ENCODE assay signal across 10 cellular contexts in the genomic region with DNA sequence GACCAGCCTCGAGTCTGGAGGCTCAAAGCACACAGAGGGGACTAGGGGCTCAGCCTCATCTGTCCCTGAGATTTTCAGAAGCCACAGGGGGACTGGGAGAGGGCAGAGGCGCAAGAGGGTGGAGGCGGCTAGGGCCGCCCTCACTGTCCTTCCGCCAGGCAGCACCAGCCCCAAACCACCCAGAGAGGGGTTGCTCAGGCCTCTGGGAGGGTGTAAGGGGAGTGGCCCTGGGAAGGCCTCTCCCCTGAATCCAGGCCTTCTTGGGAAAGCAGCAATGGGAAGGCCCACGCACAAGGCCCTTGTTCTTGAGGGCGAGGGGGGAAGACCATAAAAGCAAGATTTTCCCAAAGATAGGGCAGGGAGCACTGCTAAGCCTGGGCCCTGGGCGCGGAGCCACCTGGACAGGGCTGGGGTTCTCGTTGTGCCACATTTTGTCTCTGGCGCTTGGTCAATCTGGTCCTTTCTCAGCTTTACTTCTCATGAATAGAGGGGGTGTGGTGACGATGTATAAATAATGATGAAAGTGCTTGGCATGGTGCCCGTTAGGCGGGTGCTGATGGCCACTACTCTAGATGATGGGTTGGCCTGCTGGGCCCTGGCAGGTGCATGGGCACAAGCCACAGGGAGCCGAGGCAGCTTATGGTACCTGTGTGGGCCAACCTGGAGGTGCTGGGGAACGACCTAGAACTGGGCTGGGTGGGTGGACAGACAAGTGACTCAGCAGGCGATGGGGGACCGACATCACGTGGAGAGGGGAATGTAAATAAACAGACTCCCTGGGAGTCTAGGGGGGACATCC. TPM values are rescaled to one million over a fixed set of nuclear protein-coding genes. Genes with fewer than 3 reads are reported as not detected.
DNase-seq lines count a peak whose midpoint lies in the region; ATAC-seq, FAIRE-seq and TF ChIP-seq lines count a peak whose summit lies in the region.
"Had no signal": no experiment of that assay in that cellular context is flagged by ENCODE, and none has a peak within 500 bp of the region (broad histone marks: within the 10 kb centered on the region; RNA-seq: fewer than 3 reads in every experiment).

No MANE protein-coding gene starts in this region.

- H3K27ac Mint-ChIP-seq in activated naive CD4-positive, alpha-beta T cell treated with anti-CD3 and anti-CD28 coated beads, Interleukin-2, amount 10 ng/mL, durations not matched to agents 7 days and 5 days: no peak overlapping the region

- RAD21 ChIA-PET in GM12878 (lab: Charles Lee; ENCODE audit: unreplicated experiment): interaction anchor here (0.6 to 1.8 kb wide), 6 partner anchors 18 to 437 kb away, joined by 3 to 8 read pairs (median 4); a partner anchor contains a TSS

- in situ Hi-C loops in GM12878 (cut with MboI): no loop called here

- TF ChIP-seq POLR2A in GM12878 (IDR thresholded peaks at IDR 0.05; ENCODE audit: low read depth, low read length): 0 out of 2 replicates have a peak, but pooled peaks have one; percentile 17

- BruUV-seq in GM12878 (replicated peaks; lab: Mats Ljungman, UMichigan): TSS peak; percentile 37

- SMC1A ChIA-PET in GM12878 (lab: Charles Lee; ENCODE audit: uncharacterized antibody, unreplicated experiment): interaction anchor here (1.3 to 2.0 kb wide), 2 partner anchors 19 to 437 kb away, joined by 3 to 7 read pairs; a partner anchor contains a TSS

- no peak for FAIRE-seq in GM12878 (lab: Jason Lieb, UNC)

- TF ChIP-seq EP300 in GM12878 (IDR thresholded peaks at IDR 0.05; ENCODE audit: borderline replicate concordance in 1 of 2, control insufficient read depth in 1 of 2, low read depth in 2 of 2, low read length in 2 of 2): no peak

- H3K14ac ChIP-seq in neuronal stem cell (ENCODE audit: low read length): no peak overlapping the region

- peaks cover 24% of the 10 kb centered on the region for H3K79me2 ChIP-seq in GM12878 (ENCODE audit: control insufficient read depth, insufficient read depth, low read length)

- DNase-seq in ELR (ENCODE audit: low read depth) (peak; percentile 40), NCI-H2029 treated with DMSO at 0.1 percent for 48 hours (lab: John Stamatoyannopoulos, UW) (peak; percentile 76), GM12878 (ENCODE audit: low read depth, low spot score) (no peak), neuronal stem cell (ENCODE audit: low spot score) (no peak), HCEC 1CT (no peak)
- DNase-seq in activated naive CD4-positive, alpha-beta T cell treated with anti-CD3 and anti-CD28 coated beads, Interleukin-2, amount 10 ng/mL, durations not matched to agents 7 days and 5 days: no peak

- peak overlapping the region; percentile 3 for H2BK15ac ChIP-seq in neuronal stem cell (ENCODE audit: low read length)

- TF ChIP-seq CTCF in GM12878 (IDR thresholded peaks at IDR 0.05 in 2 of 3, conservative IDR thresholded peaks at IDR 0.05 in 1 of 3; ENCODE audit: control insufficient read depth in 2 of 3, extremely low read depth in 1 of 3, insufficient read depth in 1 of 3, low read depth in 3 of 3, low read length in 3 of 3): no peak

- peaks cover 55% of the 10 kb centered on the region for H3K4me1 Mint-ChIP-seq in activated naive CD4-positive, alpha-beta T cell treated with anti-CD3 and anti-CD28 coated beads, Interleukin-2, amount 10 ng/mL, durations not matched to agents 7 days and 5 days

- no peak overlapping the region for H3K18ac ChIP-seq in neuronal stem cell (ENCODE audit: low read length)

- no peak overlapping the region for H2BK12ac ChIP-seq in neuronal stem cell (ENCODE audit: low read length)

- H3K4me2 ChIP-seq in GM12878 (ENCODE audit: control insufficient read depth, insufficient read depth) (0 out of 2 replicates have a peak overlapping the region, but pooled peaks have one; percentile 1), neuronal stem cell (ENCODE audit: insufficient read depth, low read length, poor library complexity, severe bottlenecking) (no peak overlapping the region)

- H2AFZ ChIP-seq in GM12878 (ENCODE audit: control insufficient read depth, low read depth, low read length) (no peak overlapping the region), neuronal stem cell (ENCODE audit: low read length) (peak overlapping the region; percentile 89)

- H4K8ac ChIP-seq in neuronal stem cell (ENCODE audit: low read depth, low read length): no peak overlapping the region

- H3K4ac ChIP-seq in neuronal stem cell (ENCODE audit: low read length): no peak overlapping the region

- POLR2A ChIA-PET in GM12878 (lab: Charles Lee): interaction anchor here (1.2 kb wide), 1 partner anchor 13 kb away, joined by 8 read pairs; no protein-coding TSS in a partner anchor

- no peak overlapping the region for H3K9ac ChIP-seq in GM12878 (ENCODE audit: control insufficient read depth, insufficient read depth, low read length)
- peak overlapping the region; percentile 21 for H3K9ac ChIP-seq in neuronal stem cell (ENCODE audit: low read depth, low read length, poor library complexity)

- peaks cover 3% of the 10 kb centered on the region for H3K79me1 ChIP-seq in neuronal stem cell (ENCODE audit: low read depth, low read length)

- no peak overlapping the region for H4K91ac ChIP-seq in neuronal stem cell (ENCODE audit: low read depth, low read length, poor library complexity)

- no peak overlapping the region for H2BK120ac ChIP-seq in neuronal stem cell (ENCODE audit: low read depth, low read length)

- intact Hi-C loops in GM12878 (cut with micrococcal nuclease; ENCODE audit: unreplicated experiment): loop anchor here (5.0 kb wide), 1 partner anchor 437 kb away; a partner anchor contains a TSS

- H3K9me3 Mint-ChIP-seq in activated naive CD4-positive, alpha-beta T cell treated with anti-CD3 and anti-CD28 coated beads, Interleukin-2, amount 10 ng/mL, durations not matched to agents 7 days and 5 days: no peaks in the 10 kb centered on the region
- H3K9me3 Mint-ChIP-seq: activated T-helper 17 cell treated with anti-CD3 and anti-CD28 coated beads, Interleukin-2, amount 50 U/mL, for 72 hours had no signal

- H3K23ac ChIP-seq in neuronal stem cell (ENCODE audit: low read depth, low read length, poor library complexity): peak overlapping the region; percentile 8

- H3K4me1 ChIP-seq in GM12878 (ENCODE audit: control insufficient read depth, insufficient read depth, low read length) (peaks cover 19% of the 10 kb centered on the region), neuronal stem cell (ENCODE audit: control insufficient read depth in 2 of 2, insufficient read depth in 1 of 2, low read depth in 1 of 2, low read length in 2 of 2) (peaks cover 4 to 6% of the 10 kb centered on the region in 2 donors)

- no peak for TF ChIP-seq RAD21 in GM12878 (IDR thresholded peaks at IDR 0.05; ENCODE audit: insufficient read depth, low read depth, low read length)

- H3K4me3 Mint-ChIP-seq in activated naive CD4-positive, alpha-beta T cell treated with anti-CD3 and anti-CD28 coated beads, Interleukin-2, amount 10 ng/mL, durations not matched to agents 7 days and 5 days: no peak overlapping the region

- H3K36me3 ChIP-seq in GM12878 (ENCODE audit: control insufficient read depth in 2 of 2, insufficient read depth in 2 of 2, low read length in 1 of 2) (peaks cover 8 to 15% of the 10 kb centered on the region in 2 experiments; a peak in 3 of 4 replicates), neuronal stem cell (replicated peaks in 1 of 2; ENCODE audit: control insufficient read depth in 2 of 2, insufficient read depth in 2 of 2, low read length in 2 of 2) (peaks cover 2 to 4% of the 10 kb centered on the region in 2 donors)
- H3K36me3 ChIP-seq: HAP-1 had no signal

- peaks cover 16% of the 10 kb centered on the region for H3K36me3 Mint-ChIP-seq in activated naive CD4-positive, alpha-beta T cell treated with anti-CD3 and anti-CD28 coated beads, Interleukin-2, amount 10 ng/mL, durations not matched to agents 7 days and 5 days

- H3K27me3 Mint-ChIP-seq in activated naive CD4-positive, alpha-beta T cell treated with anti-CD3 and anti-CD28 coated beads, Interleukin-2, amount 10 ng/mL, durations not matched to agents 7 days and 5 days: peaks cover 13% of the 10 kb centered on the region
- H3K27me3 Mint-ChIP-seq: activated T-helper 17 cell treated with anti-CD3 and anti-CD28 coated beads, Interleukin-2, amount 50 U/mL, for 72 hours had no signal

- H3K9me3 ChIP-seq in GM12878 (replicated peaks; ENCODE audit: control insufficient read depth, insufficient read depth, low read length) (no peaks in the 10 kb centered on the region), neuronal stem cell (replicated peaks in 1 of 2; ENCODE audit: control insufficient read depth in 2 of 2, insufficient read depth in 1 of 2, low read depth in 1 of 2, low read length in 2 of 2) (no peaks in the 10 kb centered on the region)
- H3K9me3 ChIP-seq: HAP-1 had no signal

- WGBS in GM12878 (ENCODE audit: insufficient coverage, insufficient replicate concordance, low lambda C conversion rate, missing lambda C conversion rate): 65% methylated on average over 18 of the region's 19 CpGs
- no CpG with 5 or more reads among the region's 19 CpGs for WGBS in neuronal stem cell (ENCODE audit: extremely low coverage in 2 of 2, insufficient read length in 2 of 2, insufficient replicate concordance in 1 of 2), 2 donors

- CTCF ChIA-PET in GM12878 (lab: Yijun Ruan, JAX): interaction anchor here (0.6 to 3.2 kb wide), 16 partner anchors 16 to 437 kb away, joined by 3 to 12 read pairs (median 4); a partner anchor contains a TSS
- CTCF ChIA-PET in activated naive CD4-positive, alpha-beta T cell treated with anti-CD3 and anti-CD28 coated beads, Interleukin-2, amount 10 ng/mL, durations not matched to agents 7 days and 5 days (lab: Charles Lee): interaction anchor here (0.9 to 2.8 kb wide), 11 partner anchors 8 to 533 kb away, joined by 3 to 17 read pairs (median 4); a partner anchor contains a TSS

- H4K20me1 ChIP-seq in GM12878 (ENCODE audit: control insufficient read depth, insufficient read depth): no peaks in the 10 kb centered on the region

- no peak overlapping the region for H2BK5ac ChIP-seq in neuronal stem cell (ENCODE audit: low read length)

- no peak for ATAC-seq in GM12878
- ATAC-seq in HG03460 (IDR thresholded peaks at IDR 0.05; ENCODE audit: unreplicated experiment): no peak

- H2AK5ac ChIP-seq in neuronal stem cell (ENCODE audit: low read depth, low read length): peak overlapping the region; percentile 26

- H3K27me3 ChIP-seq in GM12878 (replicated peaks in 1 of 2; ENCODE audit: control insufficient read depth in 2 of 2, insufficient read depth in 2 of 2, low read length in 1 of 2): no peaks in the 10 kb centered on the region
- H3K27me3 ChIP-seq in neuronal stem cell (ENCODE audit: control insufficient read depth in 3 of 3, insufficient read depth in 3 of 3, low read depth in 1 of 3, low read length in 3 of 3): peaks cover 0 to 12% (median 0%) of the 10 kb centered on the region in 3 experiments

- H3K27ac ChIP-seq in GM12878 (ENCODE audit: control insufficient read depth, insufficient read depth) (no peak overlapping the region; the same call in 1 of the 2 replicates), neuronal stem cell (replicated peaks; ENCODE audit: low read length) (no peak overlapping the region)

- no peak overlapping the region for H3K4me3 ChIP-seq in GM12878
- H3K4me3 ChIP-seq in neuronal stem cell (ENCODE audit: low read length in 2 of 2): no peak overlapping the region

RNA-seq across cellular contexts. Expression of a gene that starts 4.8 kb away (rescaled TPM):
- total RNA-seq in GM12878 (2013; cell fraction: nucleolus; rRNA removed): 118 and 125 TPM in 2 replicates
- 20.2 and 23.9 TPM in 2 replicates for total RNA-seq in GM12878 (2014; rRNA removed)
- 7.3 and 9.1 TPM in 2 replicates for total RNA-seq in GM12878 (2014; rRNA removed; fragmentation: Illumina TruSeq; extraction: Trizol)
- total RNA-seq in GM12878 (2021): 42.1 and 42.7 TPM in 2 replicates
- 26.5 TPM for polyA plus RNA-seq in GM12878 (2011; ENCODE audit: low read depth)
- 14.1 and 28.4 TPM in 2 replicates for polyA plus RNA-seq in GM12878 (2011; rRNA removed)
- polyA plus RNA-seq in GM12878 (2011; cell fraction: cytosol; rRNA removed): 45.8 and 64.7 TPM in 2 replicates
- 503 and 608 TPM in 2 replicates for polyA plus RNA-seq in GM12878 (2011; cell fraction: nucleus; rRNA removed)
- 51.9 and 72.0 TPM in 2 replicates for polyA plus RNA-seq in GM12878 (2012)
- polyA plus RNA-seq in GM12878 (2014; fragmentation: Illumina TruSeq; extraction: Trizol): 4.7 and 16.3 TPM in 2 replicates
- 1 to 10 TPM; 1.3 to 3.5 TPM for polyA plus RNA-seq in GM12878 (2014; fragmentation: Nextera tagmentation; extraction: Ambion mirVana)
- polyA plus RNA-seq in GM12878 (2014; rRNA removed): 51.4 and 52.0 TPM in 2 replicates
- 10 to 100 TPM; 16.1 to 19.5 TPM for polyA plus RNA-seq in GM12878 (2016; fragmentation: Nextera tagmentation; extraction: Ambion mirVana)
- 4.3 and 15.1 TPM in 2 replicates for polyA minus RNA-seq in GM12878 (2011; rRNA and poly(A)+ RNA removed)
- polyA minus RNA-seq in GM12878 (2011; cell fraction: cytosol; rRNA and poly(A)+ RNA removed): 12.4 and 12.9 TPM in 2 replicates
- polyA minus RNA-seq in GM12878 (2011; cell fraction: nucleus; rRNA and poly(A)+ RNA removed): 18.6 and 20.6 TPM in 2 replicates
- polyA plus RNA-seq in neuronal stem cell (2013, experiment 1 of 2): 6.5 TPM
- polyA plus RNA-seq in neuronal stem cell (2013, experiment 2 of 2): 5.8 TPM
- total RNA-seq: SK-MEL-5 had no signal

RNA-seq across cellular contexts. Expression of a gene that starts 4.9 kb away (rescaled TPM):
- 16.9 and 19.5 TPM in 2 replicates for total RNA-seq in GM12878 (2013; cell fraction: nucleolus; rRNA removed)
- total RNA-seq in GM12878 (2014; rRNA removed): 11.2 and 12.1 TPM in 2 replicates
- 5.2 and 5.6 TPM in 2 replicates for total RNA-seq in GM12878 (2014; rRNA removed; fragmentation: Illumina TruSeq; extraction: Trizol)
- total RNA-seq in GM12878 (2021): 21.2 and 23.9 TPM in 2 replicates
- 4.3 TPM for polyA plus RNA-seq in GM12878 (2011; ENCODE audit: low read depth)
- polyA plus RNA-seq in GM12878 (2011; rRNA removed): 1.8 and 2.8 TPM in 2 replicates
- polyA plus RNA-seq in GM12878 (2011; cell fraction: cytosol; rRNA removed): 4.7 and 6.6 TPM in 2 replicates
- 39.6 and 50.7 TPM in 2 replicates for polyA plus RNA-seq in GM12878 (2011; cell fraction: nucleus; rRNA removed)
- 11.0 and 14.2 TPM in 2 replicates for polyA plus RNA-seq in GM12878 (2012)
- 2.0 and 5.1 TPM in 2 replicates for polyA plus RNA-seq in GM12878 (2014; fragmentation: Illumina TruSeq; extraction: Trizol)
- polyA plus RNA-seq in GM12878 (2014; fragmentation: Nextera tagmentation; extraction: Ambion mirVana): under 1 TPM; 0.06 to 0.09 TPM
- 12.2 and 15.2 TPM in 2 replicates for polyA plus RNA-seq in GM12878 (2014; rRNA removed)
- 1 to 10 TPM; 1.1 to 1.6 TPM for polyA plus RNA-seq in GM12878 (2016; fragmentation: Nextera tagmentation; extraction: Ambion mirVana)
- 1.8 and 4.2 TPM in 2 replicates for polyA minus RNA-seq in GM12878 (2011; rRNA and poly(A)+ RNA removed)
- polyA minus RNA-seq in GM12878 (2011; cell fraction: cytosol; rRNA and poly(A)+ RNA removed): 2.4 and 2.7 TPM in 2 replicates
- 4.0 and 6.9 TPM in 2 replicates for polyA minus RNA-seq in GM12878 (2011; cell fraction: nucleus; rRNA and poly(A)+ RNA removed)
- polyA plus RNA-seq in neuronal stem cell (2013, experiment 1 of 2): 7.8 TPM
- polyA plus RNA-seq in neuronal stem cell (2013, experiment 2 of 2): 7.3 TPM

RNA-seq across cellular contexts. Expression of a gene that starts 6.3 kb away (rescaled TPM):
- 134 and 156 TPM in 2 replicates for total RNA-seq in GM12878 (2013; cell fraction: nucleolus; rRNA removed)
- total RNA-seq in GM12878 (2014; rRNA removed): 57.6 and 62.5 TPM in 2 replicates
- 66.1 and 72.2 TPM in 2 replicates for total RNA-seq in GM12878 (2014; rRNA removed; fragmentation: Illumina TruSeq; extraction: Trizol)
- 100 and 102 TPM in 2 replicates for total RNA-seq in GM12878 (2021)
- 52.6 TPM for polyA plus RNA-seq in GM12878 (2011; ENCODE audit: low read depth)
- 33.4 and 52.7 TPM in 2 replicates for polyA plus RNA-seq in GM12878 (2011; rRNA removed)
- 56.1 and 59.7 TPM in 2 replicates for polyA plus RNA-seq in GM12878 (2011; cell fraction: cytosol; rRNA removed)
- polyA plus RNA-seq in GM12878 (2011; cell fraction: nucleus; rRNA removed): 68.3 and 113 TPM in 2 replicates
- polyA plus RNA-seq in GM12878 (2012): 74.7 and 84.6 TPM in 2 replicates
- 53.4 and 73.9 TPM in 2 replicates for polyA plus RNA-seq in GM12878 (2014; fragmentation: Illumina TruSeq; extraction: Trizol)
- 10 to 100 TPM in 1 of 2 experiments, 1 to 10 TPM in 1; 5.0 to 10.7 TPM for polyA plus RNA-seq in GM12878 (2014; fragmentation: Nextera tagmentation; extraction: Ambion mirVana)
- 70.4 and 71.9 TPM in 2 replicates for polyA plus RNA-seq in GM12878 (2014; rRNA removed)
- 100 to 1,000 TPM in 1 of 2 experiments, 10 to 100 TPM in 1; 97.9 to 102 TPM for polyA plus RNA-seq in GM12878 (2016; fragmentation: Nextera tagmentation; extraction: Ambion mirVana)
- 56.6 and 60.4 TPM in 2 replicates for polyA minus RNA-seq in GM12878 (2011; rRNA and poly(A)+ RNA removed)
- 25.3 and 31.2 TPM in 2 replicates for polyA minus RNA-seq in GM12878 (2011; cell fraction: cytosol; rRNA and poly(A)+ RNA removed)
- polyA minus RNA-seq in GM12878 (2011; cell fraction: nucleus; rRNA and poly(A)+ RNA removed): 22.7 and 36.7 TPM in 2 replicates
- 50.0 TPM for polyA plus RNA-seq in neuronal stem cell (2013, experiment 1 of 2)
- 49.3 TPM for polyA plus RNA-seq in neuronal stem cell (2013, experiment 2 of 2)

RNA-seq across cellular contexts. Expression of a gene that starts 18.4 kb away (rescaled TPM):
- 58.9 and 62.6 TPM in 2 replicates for total RNA-seq in GM12878 (2013; cell fraction: nucleolus; rRNA removed)
- total RNA-seq in GM12878 (2014; rRNA removed) (17.5 and 23.6 TPM in 2 replicates), GM12878 (2014; rRNA removed; fragmentation: Illumina TruSeq; extraction: Trizol) (11.0 and 13.2 TPM in 2 replicates), GM12878 (2021) (30.0 and 36.3 TPM in 2 replicates)
- 10.2 TPM for polyA plus RNA-seq in GM12878 (2011; ENCODE audit: low read depth)
- polyA plus RNA-seq in GM12878 (2011; rRNA removed) (10.9 and 26.0 TPM in 2 replicates), GM12878 (2014; fragmentation: Illumina TruSeq; extraction: Trizol) (5.6 and 13.4 TPM in 2 replicates), GM12878 (2014; fragmentation: Nextera tagmentation; extraction: Ambion mirVana) (1 to 10 TPM; 2.4 to 7.9 TPM), GM12878 (2014; rRNA removed) (34.4 and 42.5 TPM in 2 replicates), GM12878 (2016; fragmentation: Nextera tagmentation; extraction: Ambion mirVana) (10 to 100 TPM; 27.9 to 30.8 TPM)
- polyA plus RNA-seq in GM12878 (2011; cell fraction: cytosol; rRNA removed): 34.7 and 54.2 TPM in 2 replicates
- polyA plus RNA-seq in GM12878 (2011; cell fraction: nucleus; rRNA removed): 190 and 213 TPM in 2 replicates
- 22.7 and 27.4 TPM in 2 replicates for polyA plus RNA-seq in GM12878 (2012)
- polyA minus RNA-seq in GM12878 (2011; rRNA and poly(A)+ RNA removed): 21.1 and 31.2 TPM in 2 replicates
- polyA minus RNA-seq in GM12878 (2011; cell fraction: cytosol; rRNA and poly(A)+ RNA removed): 9.9 and 11.3 TPM in 2 replicates
- 26.1 and 40.2 TPM in 2 replicates for polyA minus RNA-seq in GM12878 (2011; cell fraction: nucleus; rRNA and poly(A)+ RNA removed)
- 17.0 TPM for polyA plus RNA-seq in neuronal stem cell (2013, experiment 1 of 2)
- 15.6 TPM for polyA plus RNA-seq in neuronal stem cell (2013, experiment 2 of 2)

Comparison
In these comparisons a context has a peak if more than half of its experiments do, and no peak if none do; other contexts are left out.
1. DNase-seq: peak in ELR (single experiment) and NCI-H2029 treated with DMSO at 0.1 percent for 48 hours (single experiment); none in GM12878 (single experiment), neuronal stem cell (single experiment), activated naive CD4-positive, alpha-beta T cell treated with anti-CD3 and anti-CD28 coated beads, Interleukin-2, amount 10 ng/mL, durations not matched to agents 7 days and 5 days (single experiment) and HCEC 1CT (single experiment).